8 cellular contexts compared by ENCODE assay signal in genomic region chr2:207503234-207503633, GRCh38. TPM values are rescaled to one million over a fixed set of nuclear protein-coding genes. Genes with fewer than 3 reads are reported as not detected.
DNase-seq lines count a peak whose midpoint lies in the region; ATAC-seq and TF ChIP-seq lines count a peak whose summit lies in the region.
"Had no signal": no experiment of that assay in that cellular context is flagged by ENCODE, and none has a peak within 500 bp of the region (broad histone marks: within the 10 kb centered on the region; RNA-seq: fewer than 3 reads in every experiment).

No MANE protein-coding gene starts in this region.

- TF ChIP-seq CTCF in spleen (IDR thresholded peaks at IDR 0.05 in 8 of 11, conservative IDR thresholded peaks at IDR 0.05 in 3 of 11): no peak

- H3K27ac ChIP-seq in spleen: peak overlapping the region in 7 of 8 donors; percentile 10 to 79 (median 63)
- H3K27ac ChIP-seq: body of pancreas had no signal

- no peak for TF ChIP-seq POLR2A in spleen (IDR thresholded peaks at IDR 0.05)

- intact Hi-C loops in spleen (cut with DNase I; ENCODE audit: low total_unique reads): no loop called here

- no peaks in the 10 kb centered on the region for H3K36me3 ChIP-seq in spleen

- no peaks in the 10 kb centered on the region for H3K27me3 Mint-ChIP-seq in activated T-cell treated with anti-CD3 and anti-CD28 coated beads, Interleukin-2, amount 50 U/mL, for 4 hours (ENCODE audit: low read depth)

- no peaks in the 10 kb centered on the region for H3K27me3 ChIP-seq in spleen (replicated peaks in 1 of 7)
- H3K27me3 ChIP-seq: body of pancreas had no signal

- no peak overlapping the region for H3K4me3 Mint-ChIP-seq in activated T-cell treated with anti-CD3 and anti-CD28 coated beads, Interleukin-2, amount 50 U/mL, for 4 hours

- H3K9me3 ChIP-seq in spleen: no peaks in the 10 kb centered on the region
- H3K9me3 ChIP-seq: body of pancreas had no signal

- peaks cover 3% of the 10 kb centered on the region for H3K36me3 Mint-ChIP-seq in activated T-cell treated with anti-CD3 and anti-CD28 coated beads, Interleukin-2, amount 50 U/mL, for 4 hours (ENCODE audit: insufficient read depth)

- peaks cover 23 to 86% (median 62%) of the 10 kb centered on the region in 6 donors for H3K4me1 ChIP-seq in spleen

- no peak overlapping the region for H3K4me3 ChIP-seq in spleen
- H3K4me3 ChIP-seq: body of pancreas had no signal

- DNase-seq in cerebellar cortex (ENCODE audit: low spot score) (peak; percentile 12), spleen (no peak), activated T-cell treated with anti-CD3 and anti-CD28 coated beads for 4 hours (no peak), UCSD-AML1 (lab: John Stamatoyannopoulos, UW; ENCODE audit: unreplicated experiment) (no peak)
- DNase-seq in activated T-cell treated with anti-CD3 and anti-CD28 coated beads, Interleukin-2, amount 50 U/mL, for 4 hours: no peak

- 47 to 75% (median 52%) methylated on average over 5 of the region's 5 CpGs for WGBS in spleen, 5 donors

- peaks cover 52% of the 10 kb centered on the region for H3K4me1 Mint-ChIP-seq in activated T-cell treated with anti-CD3 and anti-CD28 coated beads, Interleukin-2, amount 50 U/mL, for 4 hours (ENCODE audit: low read depth)

- no peaks in the 10 kb centered on the region for H3K9me3 Mint-ChIP-seq in activated T-cell treated with anti-CD3 and anti-CD28 coated beads, Interleukin-2, amount 50 U/mL, for 4 hours

- peak; percentile 21 for ATAC-seq in GM19324 (IDR thresholded peaks at IDR 0.05; ENCODE audit: low FRiP score, unreplicated experiment)
- peak; percentile 71 for ATAC-seq in HG03039 (IDR thresholded peaks at IDR 0.05; ENCODE audit: unreplicated experiment)
- ATAC-seq in activated T-cell treated with anti-CD3 and anti-CD28 coated beads, Interleukin-2, amount 50 U/mL, for 4 hours: no peak
- ATAC-seq: body of pancreas had no signal

RNA-seq across cellular contexts. Expression of gene CREB1, which starts 26.5 kb away (rescaled TPM):
- total RNA-seq in spleen: 10 to 100 TPM; 70.2 to 94.7 (median 83.9) TPM
- polyA plus RNA-seq in spleen: 1 to 10 TPM; 8.4 to 9.8 (median 8.6) TPM
- 10 to 100 TPM; 55.2 to 71.1 (median 59.5) TPM for total RNA-seq in activated T-cell treated with anti-CD3 and anti-CD28 coated beads, Interleukin-2, amount 50 U/mL, for 4 hours

Comparison
In these comparisons a context has a peak if more than half of its experiments do, and no peak if none do; other contexts are left out.
1. ATAC-seq: peak in GM19324 (single experiment) and HG03039 (single experiment); none in activated T-cell treated with anti-CD3 and anti-CD28 coated beads, Interleukin-2, amount 50 U/mL, for 4 hours (0 of 2).